Comparison of ENCODE assay signal across 19 cellular contexts in genomic region chr12:57796996-57797395, GRCh38. TPM values are rescaled to one million over a fixed set of nuclear protein-coding genes. Genes with fewer than 3 reads are reported as not detected.
DNase-seq lines count a peak whose midpoint lies in the region; ATAC-seq and TF ChIP-seq lines count a peak whose summit lies in the region.
"Had no signal": no experiment of that assay in that cellular context is flagged by ENCODE, and none has a peak within 500 bp of the region (broad histone marks: within the 10 kb centered on the region; RNA-seq: fewer than 3 reads in every experiment).

No MANE protein-coding gene starts in this region.

- no peak overlapping the region for H3K4me3 Mint-ChIP-seq in activated T-cell treated with anti-CD3 and anti-CD28 coated beads, Interleukin-2, amount 50 U/mL, for 24 hours
- no peak overlapping the region for H3K4me3 Mint-ChIP-seq in central memory CD8-positive, alpha-beta T cell
- H3K4me3 Mint-ChIP-seq in stimulated activated effector memory CD8-positive, alpha-beta T cell treated with anti-CD3 and anti-CD28 coated beads, Interleukin-12 subunit alpha, Interleukin-12 subunit beta, amount 100 ng/mL, for 72 hours: no peak overlapping the region
- H3K4me3 Mint-ChIP-seq in activated CD8-positive, alpha-beta memory T cell treated with anti-CD3 and anti-CD28 coated beads, Interleukin-2, amount 10 ng/mL, durations not matched to agents 7 days and 5 days: no peak overlapping the region
- H3K4me3 Mint-ChIP-seq: CD4-positive, alpha-beta memory T cell had no signal

- peaks cover 84% of the 10 kb centered on the region for H3K36me3 Mint-ChIP-seq in activated T-cell treated with anti-CD3 and anti-CD28 coated beads, Interleukin-2, amount 50 U/mL, for 24 hours (ENCODE audit: low read depth)
- H3K36me3 Mint-ChIP-seq in central memory CD8-positive, alpha-beta T cell (ENCODE audit: insufficient read depth): peaks cover 37% of the 10 kb centered on the region
- peaks cover 82% of the 10 kb centered on the region for H3K36me3 Mint-ChIP-seq in stimulated activated effector memory CD8-positive, alpha-beta T cell treated with anti-CD3 and anti-CD28 coated beads, Interleukin-12 subunit alpha, Interleukin-12 subunit beta, amount 100 ng/mL, for 72 hours
- peaks cover 25% of the 10 kb centered on the region for H3K36me3 Mint-ChIP-seq in activated CD8-positive, alpha-beta memory T cell treated with anti-CD3 and anti-CD28 coated beads, Interleukin-2, amount 10 ng/mL, durations not matched to agents 7 days and 5 days

- H3K27me3 Mint-ChIP-seq in activated T-cell treated with anti-CD3 and anti-CD28 coated beads, Interleukin-2, amount 50 U/mL, for 24 hours: no peaks in the 10 kb centered on the region
- no peaks in the 10 kb centered on the region for H3K27me3 Mint-ChIP-seq in central memory CD8-positive, alpha-beta T cell
- H3K27me3 Mint-ChIP-seq in activated CD8-positive, alpha-beta memory T cell treated with anti-CD3 and anti-CD28 coated beads, Interleukin-2, amount 10 ng/mL, durations not matched to agents 7 days and 5 days: no peaks in the 10 kb centered on the region
- H3K27me3 Mint-ChIP-seq: CD4-positive, alpha-beta memory T cell had no signal

- no peak for ATAC-seq in central memory CD8-positive, alpha-beta T cell (replicated peaks; ENCODE audit: extremely low read depth, poor library complexity, severe bottlenecking)
- ATAC-seq in stimulated activated effector memory CD8-positive, alpha-beta T cell treated with anti-CD3 and anti-CD28 coated beads, Interleukin-12 subunit alpha, Interleukin-12 subunit beta, amount 100 ng/mL, for 72 hours: no peak
- ATAC-seq in activated CD8-positive, alpha-beta memory T cell treated with anti-CD3 and anti-CD28 coated beads, Interleukin-2, amount 10 ng/mL, durations not matched to agents 7 days and 5 days: no peak
- ATAC-seq: A549, GM12878 had no signal

- no peak for TF ChIP-seq CTCF in AG10803 (conservative IDR thresholded peaks at IDR 0.05; ENCODE audit: low read length)

- CTCF ChIA-PET in activated CD8-positive, alpha-beta memory T cell treated with anti-CD3 and anti-CD28 coated beads, Interleukin-2, amount 10 ng/mL, durations not matched to agents 7 days and 5 days (lab: Charles Lee): interaction anchor here (1.0 to 1.4 kb wide), 2 partner anchors 16 to 35 kb away, joined by 3 read pairs; no protein-coding TSS in a partner anchor

- peak overlapping the region; percentile 44 for H3K27ac Mint-ChIP-seq in activated T-cell treated with anti-CD3 and anti-CD28 coated beads, Interleukin-2, amount 50 U/mL, for 24 hours
- peak overlapping the region; percentile 1 for H3K27ac Mint-ChIP-seq in central memory CD8-positive, alpha-beta T cell (ENCODE audit: low read depth)
- H3K27ac Mint-ChIP-seq in stimulated activated effector memory CD8-positive, alpha-beta T cell treated with anti-CD3 and anti-CD28 coated beads, Interleukin-12 subunit alpha, Interleukin-12 subunit beta, amount 100 ng/mL, for 72 hours: peak overlapping the region; percentile 50
- H3K27ac Mint-ChIP-seq in activated CD8-positive, alpha-beta memory T cell treated with anti-CD3 and anti-CD28 coated beads, Interleukin-2, amount 10 ng/mL, durations not matched to agents 7 days and 5 days: no peak overlapping the region

- no peak for DNase-seq in activated T-cell treated with anti-CD3 and anti-CD28 coated beads, Interleukin-2, amount 50 U/mL, for 24 hours
- DNase-seq in activated T-cell treated with anti-CD3 and anti-CD28 coated beads for 4 hours (no peak), AG10803 (ENCODE audit: low read depth) (peak; percentile 53), cerebellum (ENCODE audit: low spot score) (no peak)
- DNase-seq in central memory CD8-positive, alpha-beta T cell (ENCODE audit: low spot score in 2 of 2): no peak
- no peak for DNase-seq in stimulated activated effector memory CD8-positive, alpha-beta T cell treated with anti-CD3 and anti-CD28 coated beads, Interleukin-12 subunit alpha, Interleukin-12 subunit beta, amount 100 ng/mL, for 72 hours (ENCODE audit: low spot score in 2 of 2)
- no peak for DNase-seq in activated CD8-positive, alpha-beta memory T cell treated with anti-CD3 and anti-CD28 coated beads, Interleukin-2, amount 10 ng/mL, durations not matched to agents 7 days and 5 days
- DNase-seq: 8988T; ACHN; C1 segment of cervical spinal cord; Caco-2; CD4-positive, alpha-beta memory T cell; DMS153; DND-41; GM23248; H7; HCEC 1CT had no signal

- no peak overlapping the region for H3K4me3 ChIP-seq in AG10803 (ENCODE audit: low read length)
- H3K4me3 ChIP-seq: A549, GM12878, GM23248 had no signal

- H3K9me3 Mint-ChIP-seq in activated T-cell treated with anti-CD3 and anti-CD28 coated beads, Interleukin-2, amount 50 U/mL, for 24 hours: no peaks in the 10 kb centered on the region
- H3K9me3 Mint-ChIP-seq in central memory CD8-positive, alpha-beta T cell: no peaks in the 10 kb centered on the region
- H3K9me3 Mint-ChIP-seq in stimulated activated effector memory CD8-positive, alpha-beta T cell treated with anti-CD3 and anti-CD28 coated beads, Interleukin-12 subunit alpha, Interleukin-12 subunit beta, amount 100 ng/mL, for 72 hours: no peaks in the 10 kb centered on the region
- no peaks in the 10 kb centered on the region for H3K9me3 Mint-ChIP-seq in activated CD8-positive, alpha-beta memory T cell treated with anti-CD3 and anti-CD28 coated beads, Interleukin-2, amount 10 ng/mL, durations not matched to agents 7 days and 5 days (ENCODE audit: low read depth)
- H3K9me3 Mint-ChIP-seq: CD4-positive, alpha-beta memory T cell had no signal

- H3K4me1 Mint-ChIP-seq in activated T-cell treated with anti-CD3 and anti-CD28 coated beads, Interleukin-2, amount 50 U/mL, for 24 hours (ENCODE audit: low read depth): peaks cover 21% of the 10 kb centered on the region
- H3K4me1 Mint-ChIP-seq in central memory CD8-positive, alpha-beta T cell: no peaks in the 10 kb centered on the region
- H3K4me1 Mint-ChIP-seq in stimulated activated effector memory CD8-positive, alpha-beta T cell treated with anti-CD3 and anti-CD28 coated beads, Interleukin-12 subunit alpha, Interleukin-12 subunit beta, amount 100 ng/mL, for 72 hours: peaks cover 18% of the 10 kb centered on the region
- no peaks in the 10 kb centered on the region for H3K4me1 Mint-ChIP-seq in activated CD8-positive, alpha-beta memory T cell treated with anti-CD3 and anti-CD28 coated beads, Interleukin-2, amount 10 ng/mL, durations not matched to agents 7 days and 5 days

RNA-seq across cellular contexts. Expression of gene TSFM, which starts 14.4 kb away (rescaled TPM):
- 10 to 100 TPM; 32.2 to 45.8 TPM for total RNA-seq in activated CD8-positive, alpha-beta memory T cell treated with anti-CD3 and anti-CD28 coated beads, Interleukin-2, amount 10 ng/mL, durations not matched to agents 7 days and 5 days
- 19.3 TPM for total RNA-seq in cerebellum

RNA-seq across cellular contexts. Expression of gene AVIL, which starts 21.5 kb away (rescaled TPM):
- total RNA-seq in activated CD8-positive, alpha-beta memory T cell treated with anti-CD3 and anti-CD28 coated beads, Interleukin-2, amount 10 ng/mL, durations not matched to agents 7 days and 5 days: 1 to 10 TPM in 1 of 2 experiments, under 1 TPM in 1; 0.79 to 2.0 TPM
- 1.9 TPM for total RNA-seq in cerebellum

RNA-seq across cellular contexts. Expression of gene EEF1AKMT3, which starts 24.6 kb away (rescaled TPM):
- total RNA-seq in activated CD8-positive, alpha-beta memory T cell treated with anti-CD3 and anti-CD28 coated beads, Interleukin-2, amount 10 ng/mL, durations not matched to agents 7 days and 5 days: 1 to 10 TPM; 3.9 to 4.1 TPM
- total RNA-seq in cerebellum: 3.7 TPM

RNA-seq across cellular contexts. Expression of gene METTL1, which starts 25.1 kb away (rescaled TPM):
- 10 to 100 TPM; 22.1 to 32.1 TPM for total RNA-seq in activated CD8-positive, alpha-beta memory T cell treated with anti-CD3 and anti-CD28 coated beads, Interleukin-2, amount 10 ng/mL, durations not matched to agents 7 days and 5 days
- 2.9 TPM for total RNA-seq in cerebellum

RNA-seq across cellular contexts. Expression of gene CYP27B1, which starts 30.1 kb away (rescaled TPM):
- 1 to 10 TPM; 4.5 to 5.4 TPM for total RNA-seq in activated CD8-positive, alpha-beta memory T cell treated with anti-CD3 and anti-CD28 coated beads, Interleukin-2, amount 10 ng/mL, durations not matched to agents 7 days and 5 days
- total RNA-seq in cerebellum: 1.2 TPM
